In genomic region chr4:37685726-37686372, GRCh38 we compare ENCODE assay signal across 1 cellular context.
TF ChIP-seq lines count a peak whose summit lies in the region.

No MANE protein-coding gene starts in this region.

TF ChIP-seq in GM12878, 131 proteins besides CTCF, POLR2A, EP300 and RAD21 (continued from another document):
- TF ChIP-seq RB1 (IDR thresholded peaks at IDR 0.05; ENCODE audit: borderline replicate concordance) (peak; percentile 40; the same call in 1 of the 2 replicates), NKRF (conservative IDR thresholded peaks at IDR 0.05) (peak; percentile 75), CUX1 (IDR thresholded peaks at IDR 0.05; ENCODE audit: insufficient replicate concordance, low read depth, low read length) (no peak), GATAD2B (conservative IDR thresholded peaks at IDR 0.05; ENCODE audit: low read depth) (peak; percentile 89), DPF2 (IDR thresholded peaks at IDR 0.05) (peak; percentile 82), MTA3 (IDR thresholded peaks at IDR 0.05; ENCODE audit: borderline replicate concordance, low read length) (no peak), ZNF687 (IDR thresholded peaks at IDR 0.05) (peak; percentile 61; the same call in 1 of the 2 replicates), EED (IDR thresholded peaks at IDR 0.05; ENCODE audit: low read depth) (peak; percentile 51; the same call in 1 of the 2 replicates), WRNIP1 (IDR thresholded peaks at IDR 0.05; ENCODE audit: borderline replicate concordance, low read depth, low read length) (no peak)
